Comparison of ENCODE assay signal across 16 cellular contexts in genomic region chr5:76046761-76047160, GRCh38. TPM values are rescaled to one million over a fixed set of nuclear protein-coding genes. Genes with fewer than 3 reads are reported as not detected.
DNase-seq lines count a peak whose midpoint lies in the region; ATAC-seq and TF ChIP-seq lines count a peak whose summit lies in the region.
"Had no signal": no experiment of that assay in that cellular context is flagged by ENCODE, and none has a peak within 500 bp of the region (broad histone marks: within the 10 kb centered on the region; RNA-seq: fewer than 3 reads in every experiment).

No MANE protein-coding gene starts in this region.

- H3K27me3 ChIP-seq in A673 (replicated peaks; ENCODE audit: insufficient read depth, low read depth, low read length, poor library complexity) (peaks cover 9% of the 10 kb centered on the region), heart right ventricle (peaks cover 0 to 9% (median 0%) of the 10 kb centered on the region in 7 donors), spleen (replicated peaks in 1 of 7) (peaks cover 0 to 31% (median 0%) of the 10 kb centered on the region in 7 donors)

- ATAC-seq in SK-N-SH treated with all-trans-retinoic acid at 6 μM for 48 hours (no peak), heart right ventricle (no peak)
- ATAC-seq: A549; CD8-positive, alpha-beta T cell had no signal

- no peak overlapping the region for H3K4me3 ChIP-seq in A673 (ENCODE audit: low read depth, low read length, poor library complexity, severe bottlenecking)
- no peak overlapping the region for H3K4me3 ChIP-seq in heart right ventricle
- H3K4me3 ChIP-seq in spleen: no peak overlapping the region
- H3K4me3 ChIP-seq: A549 had no signal

- H3K36me3 ChIP-seq in A673 (ENCODE audit: insufficient read depth, low read length, poor library complexity, severe bottlenecking) (no peaks in the 10 kb centered on the region), heart right ventricle (no peaks in the 10 kb centered on the region), spleen (no peaks in the 10 kb centered on the region)

- H3K27ac ChIP-seq in A673 (ENCODE audit: low read depth, low read length, poor library complexity, severe bottlenecking) (no peak overlapping the region), heart right ventricle (no peak overlapping the region), spleen (no peak overlapping the region)
- H3K27ac ChIP-seq: A549, HL-60 had no signal

- TF ChIP-seq POLR2A in erythroblast (IDR thresholded peaks at IDR 0.05; ENCODE audit: low read length): no peak
- no peak for TF ChIP-seq POLR2A in spleen (IDR thresholded peaks at IDR 0.05)

- H3K4me1 ChIP-seq in A673 (ENCODE audit: insufficient read depth, low read length, poor library complexity, severe bottlenecking): no peaks in the 10 kb centered on the region
- H3K4me1 ChIP-seq in heart right ventricle: no peaks in the 10 kb centered on the region
- no peaks in the 10 kb centered on the region for H3K4me1 ChIP-seq in spleen
- H3K4me1 ChIP-seq: A549, Caco-2 had no signal

- CTCF ChIA-PET in A673 (lab: Charles Lee): no interaction called here

- DNase-seq in A673 (ENCODE audit: low spot score) (peak; percentile 44), COLO829 (ENCODE audit: low spot score) (peak; percentile 41), foreskin melanocyte (peak; percentile 42), heart right ventricle (no peak), erythroblast (lab: John Stamatoyannopoulos, UW) (no peak), spleen (no peak)
- DNase-seq: Caco-2; CD8-positive, alpha-beta T cell; DND-41; GF-D8; HCEC 1CT; HFFc6 had no signal

- BruUV-seq in A673 (replicated peaks; lab: Mats Ljungman, UMichigan): no TSS peak

- no peaks in the 10 kb centered on the region for H3K9me3 ChIP-seq in A673 (ENCODE audit: low read depth, low read length, poor library complexity, severe bottlenecking)
- peaks cover 0 to 8% (median 0%) of the 10 kb centered on the region in 11 donors for H3K9me3 ChIP-seq in heart right ventricle
- H3K9me3 ChIP-seq in spleen: no peaks in the 10 kb centered on the region
- H3K9me3 ChIP-seq: A549, Caco-2 had no signal

- intact Hi-C loops in A673 (cut with micrococcal nuclease; ENCODE audit: unreplicated experiment) (no loop called here), heart right ventricle (cut with DNase I) (no loop called here), spleen (cut with DNase I; ENCODE audit: low total_unique reads) (no loop called here)

- TF ChIP-seq CTCF in A673 (conservative IDR thresholded peaks at IDR 0.05; ENCODE audit: low read depth, low read length): no peak
- no peak for TF ChIP-seq CTCF in heart right ventricle (IDR thresholded peaks at IDR 0.05)
- TF ChIP-seq CTCF in spleen (IDR thresholded peaks at IDR 0.05 in 8 of 11, conservative IDR thresholded peaks at IDR 0.05 in 3 of 11): no peak

- POLR2A ChIA-PET in A673 (lab: Charles Lee; ENCODE audit: low non-redundant PET): no interaction called here

- WGBS in heart right ventricle, 2 donors: 57 to 67% methylated on average over 4 of the region's 4 CpGs
- 34 to 52% (median 45%) methylated on average over 4 of the region's 4 CpGs for WGBS in spleen, 5 donors

TF ChIP-seq in SK-N-SH treated with all-trans-retinoic acid at 6 μM for 48 hours, 23 proteins besides CTCF, POLR2A, EP300 and RAD21 (continues in another document):
- TF ChIP-seq PATZ1 (CRISPR knock-in tag; IDR thresholded peaks at IDR 0.05; ENCODE audit: borderline replicate concordance) (no peak), CREB5 (CRISPR knock-in tag; IDR thresholded peaks at IDR 0.05; ENCODE audit: low read depth) (peak; percentile 79), BACH2 (CRISPR knock-in tag; IDR thresholded peaks at IDR 0.05; ENCODE audit: borderline replicate concordance) (no peak; the same call in 1 of the 2 replicates), RARB (CRISPR knock-in tag; IDR thresholded peaks at IDR 0.05) (no peak), ZFP30 (CRISPR knock-in tag; IDR thresholded peaks at IDR 0.05) (no peak), POU6F1 (CRISPR knock-in tag; IDR thresholded peaks at IDR 0.05; ENCODE audit: borderline replicate concordance, low read depth) (no peak; the same call in 1 of the 2 replicates), TOX (CRISPR knock-in tag; IDR thresholded peaks at IDR 0.05; ENCODE audit: borderline replicate concordance) (no peak), TCF4 (CRISPR knock-in tag; IDR thresholded peaks at IDR 0.05; ENCODE audit: borderline replicate concordance) (peak; percentile 83), SNAI2 (CRISPR knock-in tag; IDR thresholded peaks at IDR 0.05) (no peak), ISL1 (CRISPR knock-in tag; IDR thresholded peaks at IDR 0.05) (peak; percentile 99), GLIS3 (CRISPR knock-in tag; IDR thresholded peaks at IDR 0.05) (no peak), ZFP3 (CRISPR knock-in tag; IDR thresholded peaks at IDR 0.05) (no peak), ZC3H10 (CRISPR knock-in tag; IDR thresholded peaks at IDR 0.05) (no peak), TSHZ2 (CRISPR knock-in tag; IDR thresholded peaks at IDR 0.05) (no peak), CSDC2 (CRISPR knock-in tag; IDR thresholded peaks at IDR 0.05) (no peak), ZNF70 (CRISPR knock-in tag; IDR thresholded peaks at IDR 0.05) (no peak), ZNF8 (CRISPR knock-in tag; IDR thresholded peaks at IDR 0.05) (no peak), ZNF565 (CRISPR knock-in tag; conservative IDR thresholded peaks at IDR 0.05; ENCODE audit: low read depth) (no peak), OSR1 (CRISPR knock-in tag; IDR thresholded peaks at IDR 0.05) (no peak), ARNTL (CRISPR knock-in tag; IDR thresholded peaks at IDR 0.05; ENCODE audit: borderline replicate concordance, low read depth) (no peak)

RNA-seq across cellular contexts. Expression of gene SV2C, which starts 36.4 kb away (rescaled TPM):
- 3.1 and 4.1 TPM in 2 replicates for total RNA-seq in A673 (2021)
- 1 to 10 TPM in 1 of 10 donors, under 1 TPM in 6, not detected in 3; 0.09 to 1.2 (median 0.23) TPM for total RNA-seq in heart right ventricle
- under 1 TPM in 1 of 2 donors, not detected in 1; 0.25 TPM for polyA plus RNA-seq in heart right ventricle
- under 1 TPM; 0.06 to 0.43 (median 0.14) TPM for total RNA-seq in spleen
- under 1 TPM; 0.02 to 0.13 (median 0.04) TPM for polyA plus RNA-seq in spleen
- total RNA-seq: Caco-2, HFFc6 had no signal
- polyA plus RNA-seq: A549, BJ had no signal

Comparison
In these comparisons a context has a peak if more than half of its experiments do, and no peak if none do; other contexts are left out.
1. DNase-seq: peak in A673 (single experiment), COLO829 (single experiment) and foreskin melanocyte (single experiment); none in heart right ventricle (0 of 2), erythroblast (0 of 2) and spleen (single experiment).